ENCODE assay signal across 11 cellular contexts in genomic region chr16:81600275-81600674, GRCh38.
DNase-seq lines count a peak whose midpoint lies in the region; ATAC-seq lines count a peak whose summit lies in the region.
"Had no signal": no experiment of that assay in that cellular context is flagged by ENCODE, and none has a peak within 500 bp of the region (broad histone marks: within the 10 kb centered on the region; RNA-seq: fewer than 3 reads in every experiment).

No MANE protein-coding gene starts in this region.

- WGBS in neuronal stem cell (ENCODE audit: extremely low coverage in 2 of 2, insufficient read length in 2 of 2, insufficient replicate concordance in 1 of 2), 2 donors: no CpG with 5 or more reads among the region's 5 CpGs

- ATAC-seq in HG03354 (IDR thresholded peaks at IDR 0.05; ENCODE audit: poor library complexity, severe bottlenecking, unreplicated experiment): no peak

- H2BK12ac ChIP-seq in neuronal stem cell (ENCODE audit: low read length): no peak overlapping the region

- no peak overlapping the region for H3K9ac ChIP-seq in neuronal stem cell (ENCODE audit: low read depth, low read length, poor library complexity)

- no peaks in the 10 kb centered on the region for H3K36me3 ChIP-seq in SJCRH30
- no peaks in the 10 kb centered on the region for H3K36me3 ChIP-seq in neuronal stem cell (replicated peaks in 1 of 2; ENCODE audit: control insufficient read depth in 2 of 2, insufficient read depth in 2 of 2, low read length in 2 of 2)
- H3K36me3 ChIP-seq: adrenal gland, WERI-Rb-1 had no signal

- H4K8ac ChIP-seq in neuronal stem cell (ENCODE audit: low read depth, low read length): no peak overlapping the region

- H2AFZ ChIP-seq in neuronal stem cell (ENCODE audit: low read length): no peak overlapping the region

- H3K4me1 ChIP-seq in SJCRH30 (peaks cover 26% of the 10 kb centered on the region), neuronal stem cell (ENCODE audit: control insufficient read depth in 2 of 2, insufficient read depth in 1 of 2, low read depth in 1 of 2, low read length in 2 of 2) (peaks cover 11 to 12% of the 10 kb centered on the region in 2 donors)

- H3K4me3 ChIP-seq in SJCRH30 (0 out of 2 replicates have a peak overlapping the region, but pooled peaks have one; percentile 9), neuronal stem cell (ENCODE audit: low read length in 2 of 2) (no peak overlapping the region)
- H3K4me3 ChIP-seq: adrenal gland had no signal

- no peak overlapping the region for H2AK5ac ChIP-seq in neuronal stem cell (ENCODE audit: low read depth, low read length)

- no peak overlapping the region for H3K4ac ChIP-seq in neuronal stem cell (ENCODE audit: low read length)

- H2BK120ac ChIP-seq in neuronal stem cell (ENCODE audit: low read depth, low read length): no peak overlapping the region

- H3K18ac ChIP-seq in neuronal stem cell (ENCODE audit: low read length): no peak overlapping the region

- H3K14ac ChIP-seq in neuronal stem cell (ENCODE audit: low read length): no peak overlapping the region

- no peaks in the 10 kb centered on the region for H3K9me3 ChIP-seq in SJCRH30 (replicated peaks)
- H3K9me3 ChIP-seq in neuronal stem cell (replicated peaks in 1 of 2; ENCODE audit: control insufficient read depth in 2 of 2, insufficient read depth in 1 of 2, low read depth in 1 of 2, low read length in 2 of 2): no peaks in the 10 kb centered on the region
- H3K9me3 ChIP-seq: adrenal gland had no signal

- H3K79me1 ChIP-seq in neuronal stem cell (ENCODE audit: low read depth, low read length): peaks cover 2% of the 10 kb centered on the region

- no peak overlapping the region for H3K4me2 ChIP-seq in neuronal stem cell (ENCODE audit: insufficient read depth, low read length, poor library complexity, severe bottlenecking)

- peak; percentile 93 for DNase-seq in EH (ENCODE audit: low read depth)
- peak; percentile 34 to 37 for DNase-seq in SJCRH30
- no peak for DNase-seq in epithelial cell of prostate (ENCODE audit: low read depth, low spot score)
- DNase-seq in neuronal stem cell (ENCODE audit: low spot score): peak; percentile 31
- DNase-seq in GM19240 (ENCODE audit: insufficient read length, low spot score): no peak
- DNase-seq in NK-92 treated with Interleukin-12 subunit alpha and Interleukin-12 subunit beta, amount 100 ng/mL, for 24 hours (lab: John Stamatoyannopoulos, UW): no peak
- no peak for DNase-seq in mesenteric fat pad (ENCODE audit: low spot score)
- DNase-seq: GDM1, WERI-Rb-1 had no signal

- H3K27me3 ChIP-seq in SJCRH30: no peaks in the 10 kb centered on the region
- H3K27me3 ChIP-seq in neuronal stem cell (ENCODE audit: control insufficient read depth in 3 of 3, insufficient read depth in 3 of 3, low read depth in 1 of 3, low read length in 3 of 3): no peaks in the 10 kb centered on the region
- H3K27me3 ChIP-seq: adrenal gland had no signal

- no peak overlapping the region for H4K91ac ChIP-seq in neuronal stem cell (ENCODE audit: low read depth, low read length, poor library complexity)

- H2BK15ac ChIP-seq in neuronal stem cell (ENCODE audit: low read length): no peak overlapping the region

- peak overlapping the region; percentile 81 for H3K27ac ChIP-seq in SJCRH30
- peak overlapping the region; percentile 85 for H3K27ac ChIP-seq in epithelial cell of prostate
- no peak overlapping the region for H3K27ac ChIP-seq in neuronal stem cell (replicated peaks; ENCODE audit: low read length)
- H3K27ac ChIP-seq: WERI-Rb-1 had no signal

- no peak overlapping the region for H3K23ac ChIP-seq in neuronal stem cell (ENCODE audit: low read depth, low read length, poor library complexity)

- no peak overlapping the region for H2BK5ac ChIP-seq in neuronal stem cell (ENCODE audit: low read length)

Comparison
In these comparisons a context has a peak if more than half of its experiments do, and no peak if none do; other contexts are left out.
1. DNase-seq: peak in EH (single experiment), SJCRH30 (2 of 2) and neuronal stem cell (single experiment); none in epithelial cell of prostate (single experiment), GM19240 (single experiment), NK-92 treated with Interleukin-12 subunit alpha and Interleukin-12 subunit beta, amount 100 ng/mL, for 24 hours (single experiment) and mesenteric fat pad (single experiment).